Comparison of ENCODE assay signal across 8 cellular contexts in genomic region chr9:105901514-105902109, GRCh38.
DNase-seq lines count a peak whose midpoint lies in the region; ATAC-seq, FAIRE-seq and TF ChIP-seq lines count a peak whose summit lies in the region.

No MANE protein-coding gene starts in this region.

- no peak overlapping the region for H3K4me3 Mint-ChIP-seq in CD14-positive monocyte

- POLR2A ChIA-PET in RWPE1 (lab: Yijun Ruan, JAX; ENCODE audit: low non-redundant PET), result no interaction called here

- H3K27me3 Mint-ChIP-seq in CD14-positive monocyte (ENCODE audit: low read depth in 3 of 3), result peaks cover 2 to 3% (median 2%) of the 10 kb centered on the region in 3 donors

- ATAC-seq in GM18907 (IDR thresholded peaks at IDR 0.05; ENCODE audit: unreplicated experiment) (peak; percentile 88), HG03432 (IDR thresholded peaks at IDR 0.05; ENCODE audit: unreplicated experiment) (peak; percentile 74)

- H3K4me1 ChIP-seq in prostate gland (replicated peaks), result no peaks in the 10 kb centered on the region

- in situ Hi-C loops in G401 (cut with HindIII; ENCODE audit: low sequenced_read_pairs), result no loop called here

- DNase-seq in CD14-positive monocyte (ENCODE audit: low spot score), result no peak
- peak; percentile 80 for DNase-seq in RWPE1 (ENCODE audit: low spot score)
- DNase-seq in frontal cortex (ENCODE audit: low spot score in 2 of 2), result peak; percentile 17 to 39
- DNase-seq in prostate gland (ENCODE audit: low spot score), result peak; percentile 41
- no peak for DNase-seq in G401 (ENCODE audit: low spot score)
- DNase-seq in amniotic stem cell (lab: John Stamatoyannopoulos, UW), result no peak

- H3K27me3 ChIP-seq in prostate gland (replicated peaks; ENCODE audit: insufficient read depth), result no peaks in the 10 kb centered on the region

- H3K4me1 Mint-ChIP-seq in CD14-positive monocyte, result no peaks in the 10 kb centered on the region

- H3K9me3 Mint-ChIP-seq in CD14-positive monocyte, result peaks cover 0 to 2% (median 0%) of the 10 kb centered on the region in 7 donors

- CTCF ChIA-PET in RWPE1 (lab: Yijun Ruan, JAX), result no interaction called here

- no peaks in the 10 kb centered on the region for H3K36me3 ChIP-seq in prostate gland

- TF ChIP-seq CTCF in CD14-positive monocyte (IDR thresholded peaks at IDR 0.05), result peak; percentile 24
- peak; percentile 64 for TF ChIP-seq CTCF in RWPE1 (conservative IDR thresholded peaks at IDR 0.05; ENCODE audit: low read depth)
- peak; percentile 46 to 75 (median 71) for TF ChIP-seq CTCF in prostate gland (IDR thresholded peaks at IDR 0.05)

- no peak for FAIRE-seq in frontal cortex (lab: Jason Lieb, UNC)

- no peak for TF ChIP-seq POLR2A in prostate gland (IDR thresholded peaks at IDR 0.05)

- H3K27ac Mint-ChIP-seq in CD14-positive monocyte, result peak overlapping the region in 1 of 7 donors; percentile 2

- H3K4me3 ChIP-seq in prostate gland, result no peak overlapping the region

- intact Hi-C loops in CD14-positive monocyte (cut with micrococcal nuclease), result no loop called here
- intact Hi-C loops in prostate gland (cut with DNase I), result loop anchor here (5.0 to 10.0 kb wide), 2 partner anchors 233 to 961 kb away; partner anchors contain the start of gene ZNF462

- WGBS in prostate gland, result 20% methylated on average over 4 of the region's 4 CpGs

- H3K27ac ChIP-seq in RWPE1 (no peak overlapping the region), prostate gland (no peak overlapping the region)

- H3K9me3 ChIP-seq in prostate gland, result no peaks in the 10 kb centered on the region

- no peaks in the 10 kb centered on the region for H3K36me3 Mint-ChIP-seq in CD14-positive monocyte

Comparison
In these comparisons a context has a peak if more than half of its experiments do, and no peak if none do; other contexts are left out.
1. DNase-seq: peak in RWPE1 (single experiment), frontal cortex (2 of 2) and prostate gland (single experiment); none in CD14-positive monocyte (single experiment), G401 (single experiment) and amniotic stem cell (single experiment).
2. Peak in every context shown above with its lines, with median percentiles within 50 percentile points of each other: CTCF ChIP-seq.